Comparison of ENCODE assay signal across 9 cellular contexts in the genomic region with DNA sequence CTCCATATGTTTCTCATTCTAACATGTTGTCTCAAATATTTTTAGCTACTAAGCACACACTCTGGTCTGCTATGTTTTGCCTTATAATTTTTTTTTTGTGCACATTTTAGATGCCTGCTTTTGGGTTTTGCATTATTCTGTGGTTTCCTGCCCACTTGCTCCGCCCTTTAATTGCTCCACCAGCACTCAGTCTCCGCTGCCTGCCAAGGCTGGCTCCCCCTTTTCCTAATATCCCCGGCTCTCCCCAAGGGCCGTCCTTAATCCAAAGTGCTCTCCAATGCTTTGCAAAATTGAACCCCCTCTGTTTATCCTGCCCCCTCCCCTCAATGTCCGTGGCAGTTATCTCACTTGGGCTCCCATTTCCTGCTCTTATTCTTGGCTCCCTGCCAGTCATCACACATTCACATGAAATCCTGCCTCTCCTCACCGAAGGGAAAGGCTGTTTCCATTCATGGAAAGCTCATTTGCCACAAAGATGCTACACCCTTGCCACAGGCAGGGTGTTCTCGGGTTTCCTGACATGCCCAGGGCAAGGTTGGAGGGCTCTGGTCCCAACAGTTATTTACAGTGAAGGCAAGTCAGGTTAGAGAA.
DNase-seq lines count a peak whose midpoint lies in the region; ATAC-seq and TF ChIP-seq lines count a peak whose summit lies in the region.
"Had no signal": no experiment of that assay in that cellular context is flagged by ENCODE, and none has a peak within 500 bp of the region (broad histone marks: within the 10 kb centered on the region; RNA-seq: fewer than 3 reads in every experiment).

No MANE protein-coding gene starts in this region.

- peaks cover under 1% of the 10 kb centered on the region for H3K9me3 Mint-ChIP-seq in activated CD4-positive, alpha-beta T cell treated with anti-CD3 and anti-CD28 coated beads, Interleukin-2, amount 10 ng/mL, durations not matched to agents 24 days and 14 days
- peaks cover under 1% of the 10 kb centered on the region for H3K9me3 Mint-ChIP-seq in activated CD4-positive, alpha-beta T cell treated with anti-CD3 and anti-CD28 coated beads for 36 hours (ENCODE audit: low read depth)
- peaks cover 5% of the 10 kb centered on the region for H3K9me3 Mint-ChIP-seq in endodermal cell

- peaks cover 2% of the 10 kb centered on the region for H3K27me3 Mint-ChIP-seq in activated CD4-positive, alpha-beta T cell treated with anti-CD3 and anti-CD28 coated beads, Interleukin-2, amount 10 ng/mL, durations not matched to agents 24 days and 14 days
- no peaks in the 10 kb centered on the region for H3K27me3 Mint-ChIP-seq in activated CD4-positive, alpha-beta T cell treated with anti-CD3 and anti-CD28 coated beads for 36 hours
- H3K27me3 Mint-ChIP-seq in endodermal cell (ENCODE audit: insufficient read depth), result no peaks in the 10 kb centered on the region

- H3K9ac ChIP-seq in endodermal cell (ENCODE audit: extremely low read depth, low read length, poor library complexity, severe bottlenecking), result no peak overlapping the region

- H3K27ac ChIP-seq in endodermal cell (ENCODE audit: low read depth, low read length) (no peak overlapping the region), gastrocnemius medialis (peak overlapping the region in 1 of 4 donors; percentile 27), caudate nucleus (ENCODE audit: low read depth, low read length) (no peak overlapping the region)
- H3K27ac ChIP-seq: C4-2B had no signal

- H3K4me1 ChIP-seq in endodermal cell (ENCODE audit: control insufficient read depth, insufficient read depth, low read length) (no peaks in the 10 kb centered on the region), gastrocnemius medialis (peaks cover 6% of the 10 kb centered on the region in 2 donors)

- no peaks in the 10 kb centered on the region for H3K36me3 Mint-ChIP-seq in activated CD4-positive, alpha-beta T cell treated with anti-CD3 and anti-CD28 coated beads, Interleukin-2, amount 10 ng/mL, durations not matched to agents 24 days and 14 days (ENCODE audit: low read depth)
- H3K36me3 Mint-ChIP-seq in activated CD4-positive, alpha-beta T cell treated with anti-CD3 and anti-CD28 coated beads for 36 hours (ENCODE audit: low read depth), result peaks cover under 1% of the 10 kb centered on the region
- no peaks in the 10 kb centered on the region for H3K36me3 Mint-ChIP-seq in endodermal cell (ENCODE audit: low read depth)

- CTCF ChIA-PET in activated CD4-positive, alpha-beta T cell treated with anti-CD3 and anti-CD28 coated beads for 36 hours (lab: Charles Lee), result interaction anchor here (2.3 kb wide), 1 partner anchor 10 kb away, joined by 8 read pairs; no protein-coding TSS in a partner anchor

- POLR2A ChIA-PET in activated CD4-positive, alpha-beta T cell treated with anti-CD3 and anti-CD28 coated beads for 36 hours (lab: Charles Lee), result no interaction called here

- no peak overlapping the region for H3K27ac Mint-ChIP-seq in activated CD4-positive, alpha-beta T cell treated with anti-CD3 and anti-CD28 coated beads, Interleukin-2, amount 10 ng/mL, durations not matched to agents 24 days and 14 days
- no peak overlapping the region for H3K27ac Mint-ChIP-seq in activated CD4-positive, alpha-beta T cell treated with anti-CD3 and anti-CD28 coated beads for 36 hours
- H3K27ac Mint-ChIP-seq in endodermal cell, result no peak overlapping the region

- H3K27me3 ChIP-seq in endodermal cell (ENCODE audit: control insufficient read depth, insufficient read depth, low read length, poor library complexity, severe bottlenecking) (no peaks in the 10 kb centered on the region), gastrocnemius medialis (no peaks in the 10 kb centered on the region)

- TF ChIP-seq POLR2A in gastrocnemius medialis (IDR thresholded peaks at IDR 0.05), result no peak

- intact Hi-C loops in activated CD4-positive, alpha-beta T cell treated with anti-CD3 and anti-CD28 coated beads, Interleukin-2, amount 10 ng/mL, durations not matched to agents 24 days and 14 days (cut with micrococcal nuclease), result no loop called here
- intact Hi-C loops in activated CD4-positive, alpha-beta T cell treated with anti-CD3 and anti-CD28 coated beads for 36 hours (cut with DNase I, micrococcal nuclease), result no loop called here
- intact Hi-C loops in gastrocnemius medialis (cut with DNase I; ENCODE audit: low total_unique reads), result loop anchor here (10.0 kb wide), 1 partner anchor 945 kb away; the partner anchor contains the start of gene POLR3B

- no peaks in the 10 kb centered on the region for H3K36me3 ChIP-seq in endodermal cell (ENCODE audit: control insufficient read depth, insufficient read depth, low read length)
- no peaks in the 10 kb centered on the region for H3K36me3 ChIP-seq in gastrocnemius medialis

- TF ChIP-seq CTCF in endodermal cell (conservative IDR thresholded peaks at IDR 0.05), result no peak
- no peak for TF ChIP-seq CTCF in gastrocnemius medialis (IDR thresholded peaks at IDR 0.05 in 4 of 5, conservative IDR thresholded peaks at IDR 0.05 in 1 of 5)

- in situ Hi-C loops in gastrocnemius medialis (cut with MboI; ENCODE audit: low sequenced_read_pairs in 4 of 4), result loop anchor here in 2 of 4 donors (25.0 kb wide), 1 partner anchor 727 kb away; the partner anchor contains the start of gene NUAK1 (in 2 of the 2)

- H3K4me3 ChIP-seq in endodermal cell (ENCODE audit: low read length), result no peak overlapping the region
- H3K4me3 ChIP-seq in gastrocnemius medialis, result no peak overlapping the region

- peak overlapping the region; percentile 54 for H3K4me3 Mint-ChIP-seq in activated CD4-positive, alpha-beta T cell treated with anti-CD3 and anti-CD28 coated beads, Interleukin-2, amount 10 ng/mL, durations not matched to agents 24 days and 14 days
- H3K4me3 Mint-ChIP-seq in activated CD4-positive, alpha-beta T cell treated with anti-CD3 and anti-CD28 coated beads for 36 hours, result no peak overlapping the region
- no peak overlapping the region for H3K4me3 Mint-ChIP-seq in endodermal cell

- ATAC-seq in activated CD4-positive, alpha-beta T cell treated with anti-CD3 and anti-CD28 coated beads for 36 hours, result no peak
- ATAC-seq in gastrocnemius medialis, result peak; percentile 39 to 63

- peaks cover 11% of the 10 kb centered on the region for H3K4me1 Mint-ChIP-seq in activated CD4-positive, alpha-beta T cell treated with anti-CD3 and anti-CD28 coated beads, Interleukin-2, amount 10 ng/mL, durations not matched to agents 24 days and 14 days
- H3K4me1 Mint-ChIP-seq in activated CD4-positive, alpha-beta T cell treated with anti-CD3 and anti-CD28 coated beads for 36 hours, result peaks cover 13% of the 10 kb centered on the region
- H3K4me1 Mint-ChIP-seq in endodermal cell, result peaks cover 3% of the 10 kb centered on the region

- WGBS in endodermal cell (ENCODE audit: insufficient coverage in 1 of 2, insufficient read length in 1 of 2), 2 experiments, result 70 to 79% methylated on average over 4 to 7 of the region's 7 CpGs

- H3K9me3 ChIP-seq in endodermal cell (ENCODE audit: control insufficient read depth, low read length) (peaks cover 1% of the 10 kb centered on the region), gastrocnemius medialis (no peaks in the 10 kb centered on the region)

- DNase-seq in activated CD4-positive, alpha-beta T cell treated with anti-CD3 and anti-CD28 coated beads, Interleukin-2, amount 10 ng/mL, durations not matched to agents 24 days and 14 days, result no peak
- no peak for DNase-seq in activated CD4-positive, alpha-beta T cell treated with anti-CD3 and anti-CD28 coated beads for 36 hours
- peak; percentile 89 for DNase-seq in NCI-H510A treated with DMSO at 0.1 percent for 48 hours (lab: John Stamatoyannopoulos, UW)
- peak; percentile 47 for DNase-seq in endodermal cell
- DNase-seq in gastrocnemius medialis, result no peak
- no peak for DNase-seq in caudate nucleus (lab: John Stamatoyannopoulos, UW)
- no peak for DNase-seq in hypothalamus (lab: John Stamatoyannopoulos, UW)
- DNase-seq in GM19240 (ENCODE audit: insufficient read length, low spot score), result no peak

Comparison
In these comparisons a context has a peak if more than half of its experiments do, and no peak if none do; other contexts are left out.
1. DNase-seq: peak in NCI-H510A treated with DMSO at 0.1 percent for 48 hours (single experiment) and endodermal cell (single experiment); none in activated CD4-positive, alpha-beta T cell treated with anti-CD3 and anti-CD28 coated beads, Interleukin-2, amount 10 ng/mL, durations not matched to agents 24 days and 14 days (single experiment), activated CD4-positive, alpha-beta T cell treated with anti-CD3 and anti-CD28 coated beads for 36 hours (single experiment), gastrocnemius medialis (0 of 2), caudate nucleus (0 of 61), hypothalamus (0 of 51) and GM19240 (single experiment).